24 cellular contexts compared by ENCODE assay signal in the genomic region with DNA sequence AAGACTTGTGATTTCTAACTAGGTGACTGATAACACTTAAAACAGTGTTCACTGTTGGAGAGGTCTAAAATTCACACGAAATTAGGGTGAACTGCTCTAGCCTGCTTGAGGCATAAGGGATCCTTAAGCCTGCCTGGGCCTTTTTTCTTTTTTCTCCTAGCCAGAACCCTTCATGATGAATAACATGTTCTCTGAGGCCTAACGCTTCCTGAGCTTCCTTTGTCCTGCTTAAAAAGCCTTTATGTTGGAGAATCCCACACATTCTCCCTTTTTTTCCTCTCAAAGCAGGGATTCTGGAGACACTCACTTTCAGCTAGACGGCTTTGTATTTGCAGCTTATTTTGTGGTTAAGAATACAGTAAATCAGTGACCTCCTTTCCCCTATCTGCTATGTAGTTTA.
"Had no signal": no experiment of that assay in that cellular context is flagged by ENCODE, and none has a peak within 500 bp of the region (broad histone marks: within the 10 kb centered on the region; RNA-seq: fewer than 3 reads in every experiment).

No MANE protein-coding gene starts in this region.

- DNase-seq: activated gamma-delta T cell treated with Interleukin-2 at 50 U/mL for 16 hours; activated T-cell treated with anti-CD3 and anti-CD28 coated beads, Interleukin-2, amount 50 U/mL, for 1 hour; aorta; caudate nucleus; effector memory CD4-positive, alpha-beta T cell; glutamatergic neuron; hippocampal formation; kidney; lower lobe of right lung; mesendoderm; natural killer cell; occipital lobe; small intestine; stimulated activated CD4-positive, alpha-beta T cell treated with anti-CD3 and anti-CD28 coated beads, Interleukin-15, amount 100 ng/mL, for 24 hours; stomach; transverse colon; WERI-Rb-1 had no signal

- H3K4me1 Mint-ChIP-seq: activated naive CD4-positive, alpha-beta T cell treated with anti-CD3 and anti-CD28 coated beads, Interleukin-2, amount 50 U/mL, for 24 hours; stimulated activated memory B cell treated with anti-CD40 and anti-IgM and Interleukin-4, amounts not matched to agents 10 μg/mL and 1 μg/mL and 100 μg/mL, for 72 hours had no signal

- H3K27me3 Mint-ChIP-seq: brain; dendritic cell treated with granulocyte-macrophage colony-stimulating factor and Interleukin-4, amounts not matched to agents 40 ng/mL and 50 ng/mL, for 4 days had no signal

- H3K36me3 Mint-ChIP-seq: activated naive CD4-positive, alpha-beta T cell treated with anti-CD3 and anti-CD28 coated beads, Interleukin-2, amount 50 U/mL, for 24 hours; brain; natural killer cell; stimulated activated memory B cell treated with anti-CD40 and anti-IgM and Interleukin-4, amounts not matched to agents 10 μg/mL and 1 μg/mL and 100 μg/mL, for 72 hours had no signal

- H3K27ac ChIP-seq: lower lobe of right lung, stomach, transverse colon, WERI-Rb-1 had no signal

- H3K4me1 ChIP-seq: lower lobe of right lung, stomach, transverse colon had no signal

- H3K9me3 ChIP-seq: lower lobe of right lung, stomach had no signal

- H3K4me3 Mint-ChIP-seq: activated naive CD4-positive, alpha-beta T cell treated with anti-CD3 and anti-CD28 coated beads, Interleukin-2, amount 50 U/mL, for 24 hours; brain; dendritic cell treated with granulocyte-macrophage colony-stimulating factor and Interleukin-4, amounts not matched to agents 40 ng/mL and 50 ng/mL, for 4 days; natural killer cell; stimulated activated memory B cell treated with anti-CD40 and anti-IgM and Interleukin-4, amounts not matched to agents 10 μg/mL and 1 μg/mL and 100 μg/mL, for 72 hours; T-helper 2 cell treated with Interferon-gamma antibody and Interleukin-4, amounts not matched to agents 5 μg/mL and 100 μg/mL, for 36 hours had no signal

- H3K27me3 ChIP-seq: stomach, transverse colon had no signal

- ATAC-seq: esophagus mucosa; lower lobe of right lung; natural killer cell; sciatic nerve; stimulated activated memory B cell treated with anti-CD40 and anti-IgM and Interleukin-4, amounts not matched to agents 10 μg/mL and 1 μg/mL and 100 μg/mL, for 72 hours had no signal

- H3K4me3 ChIP-seq: lower lobe of right lung, stomach, transverse colon had no signal

- H3K36me3 ChIP-seq: lower lobe of right lung, stomach, transverse colon, WERI-Rb-1 had no signal

- H3K9me3 Mint-ChIP-seq: stimulated activated memory B cell treated with anti-CD40 and anti-IgM and Interleukin-4, amounts not matched to agents 10 μg/mL and 1 μg/mL and 100 μg/mL, for 72 hours; T-helper 2 cell treated with Interferon-gamma antibody and Interleukin-4, amounts not matched to agents 5 μg/mL and 100 μg/mL, for 36 hours had no signal

- H3K27ac Mint-ChIP-seq: activated naive CD4-positive, alpha-beta T cell treated with anti-CD3 and anti-CD28 coated beads, Interleukin-2, amount 50 U/mL, for 24 hours; dendritic cell treated with granulocyte-macrophage colony-stimulating factor and Interleukin-4, amounts not matched to agents 40 ng/mL and 50 ng/mL, for 4 days; natural killer cell; stimulated activated memory B cell treated with anti-CD40 and anti-IgM and Interleukin-4, amounts not matched to agents 10 μg/mL and 1 μg/mL and 100 μg/mL, for 72 hours; T-helper 2 cell treated with Interferon-gamma antibody and Interleukin-4, amounts not matched to agents 5 μg/mL and 100 μg/mL, for 36 hours had no signal
